In genomic region chr1:18239671-18240070, GRCh38 we compare ENCODE assay signal across 1 cellular context.
TF ChIP-seq lines count a peak whose summit lies in the region.

No MANE protein-coding gene starts in this region.

TF ChIP-seq in K562, 482 proteins besides CTCF, POLR2A, EP300 and RAD21 (continued from another document):
- TF ChIP-seq FOXO4 (CRISPR knock-in tag; IDR thresholded peaks at IDR 0.05) (no peak), TOE1 (IDR thresholded peaks at IDR 0.05; ENCODE audit: borderline replicate concordance) (peak; percentile 49; the same call in 1 of the 2 replicates), TOE1 (CRISPR knock-in tag; IDR thresholded peaks at IDR 0.05; ENCODE audit: borderline replicate concordance, low read depth) (no peak), RAD51 (IDR thresholded peaks at IDR 0.05; ENCODE audit: borderline replicate concordance, low read depth) (peak; percentile 32; the same call in 1 of the 2 replicates), ZBTB17 (CRISPR knock-in tag; IDR thresholded peaks at IDR 0.05) (no peak), USF2 (CRISPR knock-in tag; IDR thresholded peaks at IDR 0.05) (peak; percentile 1; the same call in 1 of the 2 replicates), TFE3 (CRISPR knock-in tag; IDR thresholded peaks at IDR 0.05) (peak; percentile 81), RHOXF2B (CRISPR knock-in tag; conservative IDR thresholded peaks at IDR 0.05) (no peak), ZFP91 (CRISPR knock-in tag; IDR thresholded peaks at IDR 0.05) (no peak), NFIC (IDR thresholded peaks at IDR 0.05) (no peak)
